ENCODE assay signal across 1 cellular context in the genomic region with DNA sequence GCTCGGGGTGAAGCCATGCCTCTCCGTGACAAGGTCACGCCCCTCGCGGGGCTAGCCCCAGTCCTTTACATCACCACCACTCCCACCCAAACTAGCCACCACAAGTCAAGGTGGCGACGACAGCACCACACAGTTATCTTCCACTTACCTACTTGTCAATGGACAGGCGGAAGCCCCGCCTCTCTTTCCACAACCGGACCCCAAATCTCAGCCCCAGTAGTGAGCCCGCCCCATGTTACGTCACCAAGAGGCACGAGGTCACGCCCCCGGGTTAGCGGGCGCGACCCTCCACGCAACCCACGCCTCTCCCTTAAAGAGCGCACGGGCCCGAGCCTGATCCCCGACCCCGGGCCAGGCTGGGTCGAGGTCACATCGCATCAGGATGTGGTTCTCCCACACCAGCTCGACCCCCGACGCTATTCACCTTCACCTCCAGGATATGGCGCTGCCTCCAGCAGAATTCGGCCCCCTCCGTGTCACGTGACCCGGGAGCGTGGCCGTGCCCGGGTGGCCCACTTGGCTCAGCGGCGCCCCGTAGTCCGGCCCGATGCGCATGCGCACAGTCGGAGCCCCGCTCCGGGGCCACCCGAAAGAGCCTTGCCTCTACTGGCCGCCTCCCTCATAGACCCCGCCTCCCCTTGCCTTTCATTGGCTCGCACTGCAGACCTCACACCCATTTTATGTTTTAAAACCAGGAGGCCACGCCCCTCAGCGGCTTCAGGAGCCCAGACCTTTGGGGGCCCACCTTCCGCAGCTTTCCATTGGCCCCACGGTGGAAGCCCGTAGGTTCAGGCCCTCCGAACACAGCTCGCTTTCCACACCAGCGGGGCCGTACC.
TF ChIP-seq lines count a peak whose summit lies in the region.

No MANE protein-coding gene starts in this region.

TF ChIP-seq in HepG2, 621 proteins besides CTCF, POLR2A, EP300 and RAD21 (continued from another document and continues in another):
- TF ChIP-seq, protein P1, sequence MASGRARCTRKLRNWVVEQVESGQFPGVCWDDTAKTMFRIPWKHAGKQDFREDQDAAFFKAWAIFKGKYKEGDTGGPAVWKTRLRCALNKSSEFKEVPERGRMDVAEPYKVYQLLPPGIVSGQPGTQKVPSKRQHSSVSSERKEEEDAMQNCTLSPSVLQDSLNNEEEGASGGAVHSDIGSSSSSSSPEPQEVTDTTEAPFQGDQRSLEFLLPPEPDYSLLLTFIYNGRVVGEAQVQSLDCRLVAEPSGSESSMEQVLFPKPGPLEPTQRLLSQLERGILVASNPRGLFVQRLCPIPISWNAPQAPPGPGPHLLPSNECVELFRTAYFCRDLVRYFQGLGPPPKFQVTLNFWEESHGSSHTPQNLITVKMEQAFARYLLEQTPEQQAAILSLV (CRISPR knock-in tag; IDR thresholded peaks at IDR 0.05; ENCODE audit: borderline replicate concordance): 0 out of 2 replicates have a peak, but pooled peaks have one; percentile 43
- TF ChIP-seq SP4 (CRISPR knock-in tag; IDR thresholded peaks at IDR 0.05) (peak; percentile 88), ZXDC (CRISPR knock-in tag; IDR thresholded peaks at IDR 0.05) (no peak), SIN3B (IDR thresholded peaks at IDR 0.05; ENCODE audit: low read length) (no peak), SKIL (CRISPR knock-in tag; IDR thresholded peaks at IDR 0.05; ENCODE audit: borderline replicate concordance) (no peak), ZNF672 (CRISPR knock-in tag; IDR thresholded peaks at IDR 0.05) (no peak), MAF1 (CRISPR knock-in tag; IDR thresholded peaks at IDR 0.05; ENCODE audit: borderline replicate concordance) (peak; percentile 89; the same call in 1 of the 2 replicates), SIN3A (IDR thresholded peaks at IDR 0.05; ENCODE audit: borderline replicate concordance, low read depth, low read length) (peak; percentile 74; the same call in 1 of the 2 replicates), STAT6 (CRISPR knock-in tag; IDR thresholded peaks at IDR 0.05; ENCODE audit: borderline replicate concordance) (peak; percentile 91; the same call in 1 of the 2 replicates), TOE1 (CRISPR knock-in tag; IDR thresholded peaks at IDR 0.05) (no peak), HOXA5 (CRISPR knock-in tag; IDR thresholded peaks at IDR 0.05) (peak; percentile 68; the same call in 1 of the 2 replicates), RNF2 (conservative IDR thresholded peaks at IDR 0.05; ENCODE audit: low read depth) (peak; percentile 87), ARNT2 (CRISPR knock-in tag; IDR thresholded peaks at IDR 0.05; ENCODE audit: low read depth) (peak; percentile 65), TCF7 (IDR thresholded peaks at IDR 0.05; ENCODE audit: low read depth) (no peak), NFATC3 (CRISPR knock-in tag; IDR thresholded peaks at IDR 0.05) (0 out of 2 replicates have a peak, but pooled peaks have one; percentile 62), ZNF670 (CRISPR knock-in tag; IDR thresholded peaks at IDR 0.05; ENCODE audit: borderline replicate concordance) (peak; percentile 87; the same call in 1 of the 2 replicates)
- TF ChIP-seq, protein P2, sequence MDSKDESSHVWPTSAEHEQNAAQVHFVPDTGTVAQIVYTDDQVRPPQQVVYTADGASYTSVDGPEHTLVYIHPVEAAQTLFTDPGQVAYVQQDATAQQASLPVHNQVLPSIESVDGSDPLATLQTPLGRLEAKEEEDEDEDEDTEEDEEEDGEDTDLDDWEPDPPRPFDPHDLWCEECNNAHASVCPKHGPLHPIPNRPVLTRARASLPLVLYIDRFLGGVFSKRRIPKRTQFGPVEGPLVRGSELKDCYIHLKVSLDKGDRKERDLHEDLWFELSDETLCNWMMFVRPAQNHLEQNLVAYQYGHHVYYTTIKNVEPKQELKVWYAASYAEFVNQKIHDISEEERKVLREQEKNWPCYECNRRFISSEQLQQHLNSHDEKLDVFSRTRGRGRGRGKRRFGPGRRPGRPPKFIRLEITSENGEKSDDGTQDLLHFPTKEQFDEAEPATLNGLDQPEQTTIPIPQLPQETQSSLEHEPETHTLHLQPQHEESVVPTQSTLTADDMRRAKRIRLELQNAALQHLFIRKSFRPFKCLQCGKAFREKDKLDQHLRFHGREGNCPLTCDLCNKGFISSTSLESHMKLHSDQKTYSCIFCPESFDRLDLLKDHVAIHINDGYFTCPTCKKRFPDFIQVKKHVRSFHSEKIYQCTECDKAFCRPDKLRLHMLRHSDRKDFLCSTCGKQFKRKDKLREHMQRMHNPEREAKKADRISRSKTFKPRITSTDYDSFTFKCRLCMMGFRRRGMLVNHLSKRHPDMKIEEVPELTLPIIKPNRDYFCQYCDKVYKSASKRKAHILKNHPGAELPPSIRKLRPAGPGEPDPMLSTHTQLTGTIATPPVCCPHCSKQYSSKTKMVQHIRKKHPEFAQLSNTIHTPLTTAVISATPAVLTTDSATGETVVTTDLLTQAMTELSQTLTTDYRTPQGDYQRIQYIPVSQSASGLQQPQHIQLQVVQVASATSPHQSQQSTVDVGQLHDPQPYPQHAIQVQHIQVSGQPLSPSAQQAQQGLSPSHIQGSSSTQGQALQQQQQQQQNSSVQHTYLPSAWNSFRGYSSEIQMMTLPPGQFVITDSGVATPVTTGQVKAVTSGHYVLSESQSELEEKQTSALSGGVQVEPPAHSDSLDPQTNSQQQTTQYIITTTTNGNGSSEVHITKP (CRISPR knock-in tag; IDR thresholded peaks at IDR 0.05; ENCODE audit: low read depth): no peak
- TF ChIP-seq, protein P3, sequence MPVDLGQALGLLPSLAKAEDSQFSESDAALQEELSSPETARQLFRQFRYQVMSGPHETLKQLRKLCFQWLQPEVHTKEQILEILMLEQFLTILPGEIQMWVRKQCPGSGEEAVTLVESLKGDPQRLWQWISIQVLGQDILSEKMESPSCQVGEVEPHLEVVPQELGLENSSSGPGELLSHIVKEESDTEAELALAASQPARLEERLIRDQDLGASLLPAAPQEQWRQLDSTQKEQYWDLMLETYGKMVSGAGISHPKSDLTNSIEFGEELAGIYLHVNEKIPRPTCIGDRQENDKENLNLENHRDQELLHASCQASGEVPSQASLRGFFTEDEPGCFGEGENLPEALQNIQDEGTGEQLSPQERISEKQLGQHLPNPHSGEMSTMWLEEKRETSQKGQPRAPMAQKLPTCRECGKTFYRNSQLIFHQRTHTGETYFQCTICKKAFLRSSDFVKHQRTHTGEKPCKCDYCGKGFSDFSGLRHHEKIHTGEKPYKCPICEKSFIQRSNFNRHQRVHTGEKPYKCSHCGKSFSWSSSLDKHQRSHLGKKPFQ (CRISPR knock-in tag; IDR thresholded peaks at IDR 0.05; ENCODE audit: insufficient replicate concordance): no peak
- TF ChIP-seq, protein P4, sequence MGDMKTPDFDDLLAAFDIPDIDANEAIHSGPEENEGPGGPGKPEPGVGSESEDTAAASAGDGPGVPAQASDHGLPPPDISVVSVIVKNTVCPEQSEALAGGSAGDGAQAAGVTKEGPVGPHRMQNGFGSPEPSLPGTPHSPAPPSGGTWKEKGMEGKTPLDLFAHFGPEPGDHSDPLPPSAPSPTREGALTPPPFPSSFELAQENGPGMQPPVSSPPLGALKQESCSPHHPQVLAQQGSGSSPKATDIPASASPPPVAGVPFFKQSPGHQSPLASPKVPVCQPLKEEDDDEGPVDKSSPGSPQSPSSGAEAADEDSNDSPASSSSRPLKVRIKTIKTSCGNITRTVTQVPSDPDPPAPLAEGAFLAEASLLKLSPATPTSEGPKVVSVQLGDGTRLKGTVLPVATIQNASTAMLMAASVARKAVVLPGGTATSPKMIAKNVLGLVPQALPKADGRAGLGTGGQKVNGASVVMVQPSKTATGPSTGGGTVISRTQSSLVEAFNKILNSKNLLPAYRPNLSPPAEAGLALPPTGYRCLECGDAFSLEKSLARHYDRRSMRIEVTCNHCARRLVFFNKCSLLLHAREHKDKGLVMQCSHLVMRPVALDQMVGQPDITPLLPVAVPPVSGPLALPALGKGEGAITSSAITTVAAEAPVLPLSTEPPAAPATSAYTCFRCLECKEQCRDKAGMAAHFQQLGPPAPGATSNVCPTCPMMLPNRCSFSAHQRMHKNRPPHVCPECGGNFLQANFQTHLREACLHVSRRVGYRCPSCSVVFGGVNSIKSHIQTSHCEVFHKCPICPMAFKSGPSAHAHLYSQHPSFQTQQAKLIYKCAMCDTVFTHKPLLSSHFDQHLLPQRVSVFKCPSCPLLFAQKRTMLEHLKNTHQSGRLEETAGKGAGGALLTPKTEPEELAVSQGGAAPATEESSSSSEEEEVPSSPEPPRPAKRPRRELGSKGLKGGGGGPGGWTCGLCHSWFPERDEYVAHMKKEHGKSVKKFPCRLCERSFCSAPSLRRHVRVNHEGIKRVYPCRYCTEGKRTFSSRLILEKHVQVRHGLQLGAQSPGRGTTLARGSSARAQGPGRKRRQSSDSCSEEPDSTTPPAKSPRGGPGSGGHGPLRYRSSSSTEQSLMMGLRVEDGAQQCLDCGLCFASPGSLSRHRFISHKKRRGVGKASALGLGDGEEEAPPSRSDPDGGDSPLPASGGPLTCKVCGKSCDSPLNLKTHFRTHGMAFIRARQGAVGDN (CRISPR knock-in tag; IDR thresholded peaks at IDR 0.05): peak; percentile 91
- TF ChIP-seq, protein P5, sequence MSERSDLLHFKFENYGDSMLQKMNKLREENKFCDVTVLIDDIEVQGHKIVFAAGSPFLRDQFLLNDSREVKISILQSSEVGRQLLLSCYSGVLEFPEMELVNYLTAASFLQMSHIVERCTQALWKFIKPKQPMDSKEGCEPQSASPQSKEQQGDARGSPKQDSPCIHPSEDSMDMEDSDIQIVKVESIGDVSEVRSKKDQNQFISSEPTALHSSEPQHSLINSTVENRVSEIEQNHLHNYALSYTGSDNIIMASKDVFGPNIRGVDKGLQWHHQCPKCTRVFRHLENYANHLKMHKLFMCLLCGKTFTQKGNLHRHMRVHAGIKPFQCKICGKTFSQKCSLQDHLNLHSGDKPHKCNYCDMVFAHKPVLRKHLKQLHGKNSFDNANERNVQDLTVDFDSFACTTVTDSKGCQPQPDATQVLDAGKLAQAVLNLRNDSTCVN (CRISPR knock-in tag; IDR thresholded peaks at IDR 0.05; ENCODE audit: borderline replicate concordance): 0 out of 2 replicates have a peak, but pooled peaks have one; percentile 33
- TF ChIP-seq, protein P6, sequence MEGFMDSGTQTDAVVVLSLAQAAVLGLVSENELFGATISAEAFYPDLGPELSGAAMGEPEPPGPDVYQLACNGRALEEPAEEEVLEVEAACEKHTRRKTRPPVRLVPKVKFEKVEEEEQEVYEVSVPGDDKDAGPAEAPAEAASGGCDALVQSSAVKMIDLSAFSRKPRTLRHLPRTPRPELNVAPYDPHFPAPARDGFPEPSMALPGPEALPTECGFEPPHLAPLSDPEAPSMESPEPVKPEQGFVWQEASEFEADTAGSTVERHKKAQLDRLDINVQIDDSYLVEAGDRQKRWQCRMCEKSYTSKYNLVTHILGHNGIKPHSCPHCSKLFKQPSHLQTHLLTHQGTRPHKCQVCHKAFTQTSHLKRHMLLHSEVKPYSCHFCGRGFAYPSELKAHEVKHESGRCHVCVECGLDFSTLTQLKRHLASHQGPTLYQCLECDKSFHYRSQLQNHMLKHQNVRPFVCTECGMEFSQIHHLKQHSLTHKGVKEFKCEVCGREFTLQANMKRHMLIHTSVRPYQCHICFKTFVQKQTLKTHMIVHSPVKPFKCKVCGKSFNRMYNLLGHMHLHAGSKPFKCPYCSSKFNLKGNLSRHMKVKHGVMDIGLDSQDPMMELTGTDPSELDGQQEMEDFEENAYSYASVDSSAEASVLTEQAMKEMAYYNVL (CRISPR knock-in tag; IDR thresholded peaks at IDR 0.05; ENCODE audit: borderline replicate concordance): peak; percentile 64; the same call in 1 of the 2 replicates
